In genomic region chr1:230753586-230754251, GRCh38 we compare ENCODE assay signal across 9 cellular contexts. TPM values are rescaled to one million over a fixed set of nuclear protein-coding genes. Genes with fewer than 3 reads are reported as not detected.
DNase-seq lines count a peak whose midpoint lies in the region; TF ChIP-seq lines count a peak whose summit lies in the region.
"Had no signal": no experiment of that assay in that cellular context is flagged by ENCODE, and none has a peak within 500 bp of the region (broad histone marks: within the 10 kb centered on the region; RNA-seq: fewer than 3 reads in every experiment).

No MANE protein-coding gene starts in this region.

- POLR2A ChIA-PET in CD4-positive, alpha-beta memory T cell (lab: Charles Lee; ENCODE audit: partially characterized antibody): no interaction called here

- TF ChIP-seq CTCF in neural progenitor cell (IDR thresholded peaks at IDR 0.05): no peak

- no peaks in the 10 kb centered on the region for H3K79me2 ChIP-seq in neural progenitor cell (ENCODE audit: low read depth)

- intact Hi-C loops in CD4-positive, alpha-beta memory T cell (cut with micrococcal nuclease): no loop called here

- H3K4me3 ChIP-seq in CD4-positive, alpha-beta memory T cell (ENCODE audit: low read length in 2 of 2): no peak overlapping the region
- H3K4me3 ChIP-seq in HUES6 (ENCODE audit: low read depth, low read length): peak overlapping the region; percentile 53
- no peak overlapping the region for H3K4me3 ChIP-seq in neural progenitor cell

- no peaks in the 10 kb centered on the region for H3K36me3 ChIP-seq in CD4-positive, alpha-beta memory T cell (ENCODE audit: insufficient read depth, low read length)
- H3K36me3 ChIP-seq in HUES6 (ENCODE audit: control insufficient read depth, insufficient read depth, low read length) (no peaks in the 10 kb centered on the region), neural progenitor cell (no peaks in the 10 kb centered on the region)

- H3F3A ChIP-seq in neural progenitor cell (ENCODE audit: low read depth): peaks cover 9% of the 10 kb centered on the region

- H3K4me2 ChIP-seq in neural progenitor cell: peak overlapping the region; percentile 58

- CTCF ChIA-PET in CD4-positive, alpha-beta memory T cell (lab: Charles Lee; ENCODE audit: partially characterized antibody): no interaction called here

- H3K36me3 Mint-ChIP-seq in CD4-positive, alpha-beta memory T cell: no peaks in the 10 kb centered on the region
- no peaks in the 10 kb centered on the region for H3K36me3 Mint-ChIP-seq in neural progenitor cell

- H3K4me1 ChIP-seq in CD4-positive, alpha-beta memory T cell (ENCODE audit: insufficient read depth, low read length): no peaks in the 10 kb centered on the region
- H3K4me1 ChIP-seq in HUES6 (ENCODE audit: control insufficient read depth, insufficient read depth, low read length): peaks cover 43% of the 10 kb centered on the region
- H3K4me1 ChIP-seq in neural progenitor cell: peaks cover 18% of the 10 kb centered on the region

- H4K20me1 ChIP-seq in neural progenitor cell (ENCODE audit: low read depth): no peaks in the 10 kb centered on the region

- peak overlapping the region in 1 of 7 donors; percentile 37 for H3K27ac Mint-ChIP-seq in CD4-positive, alpha-beta memory T cell
- H3K27ac Mint-ChIP-seq in neural progenitor cell: peak overlapping the region; percentile 94
- H3K27ac Mint-ChIP-seq: stimulated activated naive CD8-positive, alpha-beta T cell treated with anti-CD3 and anti-CD28 coated beads, Interleukin-15, Interleukin-2, amounts not matched to agents 100 ng/mL and 50 ng/mL, for 24 hours had no signal

- H2AFZ ChIP-seq in neural progenitor cell (replicated peaks): peak overlapping the region; percentile 66

- H3K4me3 Mint-ChIP-seq in CD4-positive, alpha-beta memory T cell: peak overlapping the region in 6 of 8 donors; percentile 32 to 88 (median 68)
- peak overlapping the region; percentile 65 for H3K4me3 Mint-ChIP-seq in neural progenitor cell
- H3K4me3 Mint-ChIP-seq: stimulated activated naive CD8-positive, alpha-beta T cell treated with anti-CD3 and anti-CD28 coated beads, Interleukin-15, Interleukin-2, amounts not matched to agents 100 ng/mL and 50 ng/mL, for 24 hours had no signal

- peak in 3 of 5 donors; percentile 25 to 37 (median 32) for DNase-seq in CD4-positive, alpha-beta memory T cell
- DNase-seq in SHP77 (lab: John Stamatoyannopoulos, UW) (peak; percentile 80 to 90), fibroblast of peridontal ligament (ENCODE audit: extremely low read depth) (peak; percentile 5), neural progenitor cell (ENCODE audit: low spot score) (peak; percentile 76), GOT3 (lab: John Stamatoyannopoulos, UW) (no peak), SIG-M5 treated with dmso at 0.1 percent for 504 hours (lab: John Stamatoyannopoulos, UW; ENCODE audit: unreplicated experiment) (no peak)
- no peak for DNase-seq in NK-92 treated with Interleukin-12 subunit alpha and Interleukin-12 subunit beta, amount 100 ng/mL, for 24 hours (lab: John Stamatoyannopoulos, UW)

- H3K27ac ChIP-seq in CD4-positive, alpha-beta memory T cell (ENCODE audit: low read depth, low read length): no peak overlapping the region
- H3K27ac ChIP-seq in HUES6 (ENCODE audit: low read depth, low read length) (peak overlapping the region; percentile 33; the same call in 1 of the 2 replicates), neural progenitor cell (no peak overlapping the region)

- peaks cover 0 to 11% (median 4%) of the 10 kb centered on the region in 4 donors for H3K4me1 Mint-ChIP-seq in CD4-positive, alpha-beta memory T cell
- H3K4me1 Mint-ChIP-seq in neural progenitor cell: peaks cover 46% of the 10 kb centered on the region

- H3K9ac ChIP-seq in HUES6 (ENCODE audit: low read length) (peak overlapping the region; percentile 55), neural progenitor cell (no peak overlapping the region)

- no peaks in the 10 kb centered on the region for H3K27me3 ChIP-seq in CD4-positive, alpha-beta memory T cell (ENCODE audit: insufficient read depth, low read length)
- H3K27me3 ChIP-seq in HUES6 (ENCODE audit: control insufficient read depth, insufficient read depth, low read length): no peaks in the 10 kb centered on the region
- H3K27me3 ChIP-seq in neural progenitor cell: no peaks in the 10 kb centered on the region

- H3K27me3 Mint-ChIP-seq in CD4-positive, alpha-beta memory T cell: peaks cover 7 to 15% of the 10 kb centered on the region in 2 donors
- peaks cover 16% of the 10 kb centered on the region for H3K27me3 Mint-ChIP-seq in neural progenitor cell (ENCODE audit: insufficient read depth, low read depth)

- H3K9me3 Mint-ChIP-seq in CD4-positive, alpha-beta memory T cell: no peaks in the 10 kb centered on the region
- H3K9me3 Mint-ChIP-seq in neural progenitor cell: no peaks in the 10 kb centered on the region
- H3K9me3 Mint-ChIP-seq: stimulated activated naive CD8-positive, alpha-beta T cell treated with anti-CD3 and anti-CD28 coated beads, Interleukin-15, Interleukin-2, amounts not matched to agents 100 ng/mL and 50 ng/mL, for 24 hours had no signal

- H3K9me3 ChIP-seq in CD4-positive, alpha-beta memory T cell (ENCODE audit: control insufficient read depth in 1 of 2, low read length in 2 of 2): no peaks in the 10 kb centered on the region
- H3K9me3 ChIP-seq in HUES6 (ENCODE audit: control insufficient read depth, insufficient read depth, low read depth, low read length) (no peaks in the 10 kb centered on the region), neural progenitor cell (ENCODE audit: low read depth) (no peaks in the 10 kb centered on the region)

RNA-seq across cellular contexts. Expression of gene CAPN9, which starts 6.5 kb away (rescaled TPM):
- total RNA-seq in CD4-positive, alpha-beta memory T cell: not detected
- polyA plus RNA-seq in CD4-positive, alpha-beta memory T cell: under 1 TPM in 1 of 2 donors, not detected in 1; 0.24 TPM
- 0.15 and 0.19 TPM in 2 replicates for total RNA-seq in neural progenitor cell (ENCODE audit: low replicate concordance)

RNA-seq across cellular contexts. Expression of gene AGT, which starts 39.8 kb away (rescaled TPM):
- not detected for total RNA-seq in CD4-positive, alpha-beta memory T cell
- not detected for polyA plus RNA-seq in CD4-positive, alpha-beta memory T cell
- 0.15 and 0.80 TPM in 2 replicates for total RNA-seq in neural progenitor cell (ENCODE audit: low replicate concordance)

Comparison
In these comparisons a context has a peak if more than half of its experiments do, and no peak if none do; other contexts are left out.
1. DNase-seq: peak in CD4-positive, alpha-beta memory T cell (3 of 5), SHP77 (2 of 2), fibroblast of peridontal ligament (single experiment) and neural progenitor cell (single experiment); none in NK-92 treated with Interleukin-12 subunit alpha and Interleukin-12 subunit beta, amount 100 ng/mL, for 24 hours (single experiment), GOT3 (single experiment) and SIG-M5 treated with dmso at 0.1 percent for 504 hours (single experiment).